21 cellular contexts compared by ENCODE assay signal in genomic region chr5:59712836-59713487, GRCh38.
DNase-seq lines count a peak whose midpoint lies in the region; ATAC-seq, FAIRE-seq and TF ChIP-seq lines count a peak whose summit lies in the region.
"Had no signal": no experiment of that assay in that cellular context is flagged by ENCODE, and none has a peak within 500 bp of the region (broad histone marks: within the 10 kb centered on the region; RNA-seq: fewer than 3 reads in every experiment).

No MANE protein-coding gene starts in this region.

- no peak for TF ChIP-seq POLR2A in K562 (conservative IDR thresholded peaks at IDR 0.05)

- CTCF ChIA-PET in activated CD4-positive, alpha-beta T cell treated with anti-CD3 and anti-CD28 coated beads for 36 hours (lab: Charles Lee), result no interaction called here
- CTCF ChIA-PET in K562 (lab: Yijun Ruan, JAX; ENCODE audit: low intra/inter-chr PET ratio), result no interaction called here

- POLR2A ChIA-PET in activated CD4-positive, alpha-beta T cell treated with anti-CD3 and anti-CD28 coated beads for 36 hours (lab: Charles Lee), result interaction anchor here (0.6 kb wide), 1 partner anchor 571 kb away, joined by 4 read pairs; no protein-coding TSS in a partner anchor
- POLR2A ChIA-PET in K562 (lab: Yijun Ruan, JAX), result no interaction called here

- no peak overlapping the region for H3K4me2 ChIP-seq in K562 (ENCODE audit: insufficient read depth, low read length)

- H3K27ac ChIP-seq in K562 (ENCODE audit: extremely low read depth, low read depth, low read length) (no peak overlapping the region), rectal smooth muscle tissue (ENCODE audit: low read depth, low read length) (peak overlapping the region; percentile 2)
- H3K27ac ChIP-seq: cardiac muscle cell, SJSA1, stomach, uterus had no signal

- TF ChIP-seq CTCF in K562 (IDR thresholded peaks at IDR 0.05 in 2 of 3, conservative IDR thresholded peaks at IDR 0.05 in 1 of 3; ENCODE audit: insufficient read depth in 2 of 3, low read depth in 1 of 3, low read length in 3 of 3), result no peak

- FAIRE-seq in K562 (lab: Jason Lieb, UNC), result no peak

- peaks cover 7% of the 10 kb centered on the region for H3K9me3 Mint-ChIP-seq in activated CD4-positive, alpha-beta T cell treated with anti-CD3 and anti-CD28 coated beads for 36 hours (ENCODE audit: low read depth)

- H3K27me3 ChIP-seq in K562 (ENCODE audit: control insufficient read depth in 2 of 2, insufficient read depth in 2 of 2, low read length in 2 of 2) (no peaks in the 10 kb centered on the region), rectal smooth muscle tissue (ENCODE audit: control insufficient read depth, insufficient read depth, low read length) (no peaks in the 10 kb centered on the region)
- H3K27me3 ChIP-seq: cardiac muscle cell, SJSA1, stomach, uterus had no signal

- no TSS peak for BruUV-seq in K562 (replicated peaks; lab: Mats Ljungman, UMichigan)

- H3K79me2 ChIP-seq in K562 (ENCODE audit: control insufficient read depth, insufficient read depth, low read length), result no peaks in the 10 kb centered on the region

- H3K4me1 ChIP-seq in K562 (replicated peaks in 1 of 2; ENCODE audit: control insufficient read depth in 2 of 2, insufficient read depth in 2 of 2, low read length in 2 of 2), result no peaks in the 10 kb centered on the region
- peaks cover 19% of the 10 kb centered on the region for H3K4me1 ChIP-seq in rectal smooth muscle tissue (ENCODE audit: control insufficient read depth, insufficient read depth, low read length)

- H3K4me1 Mint-ChIP-seq in activated CD4-positive, alpha-beta T cell treated with anti-CD3 and anti-CD28 coated beads for 36 hours, result no peaks in the 10 kb centered on the region
- H3K4me1 Mint-ChIP-seq: activated CD4-positive, alpha-beta T cell treated with anti-CD3 and anti-CD28 coated beads, Interleukin-2, amount 10 ng/mL, durations not matched to agents 7 days and 5 days; naive B cell had no signal

- DNase-seq in activated CD4-positive, alpha-beta T cell treated with anti-CD3 and anti-CD28 coated beads for 36 hours, result peak; percentile 18
- no peak for DNase-seq in activated CD4-positive, alpha-beta T cell treated with anti-CD3 and anti-CD28 coated beads, Interleukin-2, amount 50 U/mL, for 4 hours
- peak; percentile 13 for DNase-seq in KBM-7
- peak in 1 of 4 experiments; percentile 30 for DNase-seq in K562 (ENCODE audit: extremely low read depth in 1 of 4, low spot score in 3 of 4)
- no peak for DNase-seq in DMS153 treated with DMSO at 0.1 percent for 48 hours (lab: John Stamatoyannopoulos, UW; ENCODE audit: unreplicated experiment)
- DNase-seq: activated CD4-positive, alpha-beta T cell treated with anti-CD3 and anti-CD28 coated beads, Interleukin-2, amount 10 ng/mL, durations not matched to agents 7 days and 5 days; activated T-cell treated with anti-CD3 and anti-CD28 coated beads, Interleukin-2, amount 50 U/mL, for 4 hours; Calu3; effector CD8-positive, alpha-beta T cell; naive B cell; NCI-H1092 treated with DMSO at 0.1 percent for 48 hours; NCI-H2171; stimulated activated CD4-positive, alpha-beta T cell treated with anti-CD3 and anti-CD28 coated beads, Interleukin-15, amount 100 ng/mL, for 24 hours; stomach; uterus had no signal

- 0% methylated on average over 5 of the region's 5 CpGs for WGBS in K562 (ENCODE audit: insufficient coverage, low coverage, missing lambda C conversion rate)

- H3K36me3 ChIP-seq in K562 (ENCODE audit: control insufficient read depth, insufficient read depth, low read length) (no peaks in the 10 kb centered on the region), rectal smooth muscle tissue (ENCODE audit: control insufficient read depth, insufficient read depth, low read length) (no peaks in the 10 kb centered on the region)
- H3K36me3 ChIP-seq: cardiac muscle cell, SJSA1, stomach, uterus had no signal

- H3K27ac Mint-ChIP-seq in activated CD4-positive, alpha-beta T cell treated with anti-CD3 and anti-CD28 coated beads for 36 hours, result no peak overlapping the region
- H3K27ac Mint-ChIP-seq: activated CD4-positive, alpha-beta T cell treated with anti-CD3 and anti-CD28 coated beads, Interleukin-2, amount 10 ng/mL, durations not matched to agents 7 days and 5 days; progenitor cell of endocrine pancreas had no signal

- H3K4me3 Mint-ChIP-seq in activated CD4-positive, alpha-beta T cell treated with anti-CD3 and anti-CD28 coated beads for 36 hours, result no peak overlapping the region
- H3K4me3 Mint-ChIP-seq: activated CD4-positive, alpha-beta T cell treated with anti-CD3 and anti-CD28 coated beads, Interleukin-2, amount 10 ng/mL, durations not matched to agents 7 days and 5 days; activated T-cell treated with anti-CD3 and anti-CD28 coated beads, Interleukin-2, amount 50 U/mL, for 4 hours; naive B cell had no signal

- H3K9me3 ChIP-seq in K562 (replicated peaks; ENCODE audit: control insufficient read depth, insufficient read depth, low read depth, low read length), result peaks cover 4% of the 10 kb centered on the region
- H3K9me3 ChIP-seq: uterus had no signal

- in situ Hi-C loops in KBM-7 (cut with MboI; ENCODE audit: low pct_unique_long_range_greater_than_20kb, low sequenced_read_pairs) (no loop called here), K562 (cut with MboI) (no loop called here)

- no peaks in the 10 kb centered on the region for H3K36me3 Mint-ChIP-seq in activated CD4-positive, alpha-beta T cell treated with anti-CD3 and anti-CD28 coated beads for 36 hours (ENCODE audit: low read depth)

- TF ChIP-seq RAD21 in K562 (CRISPR knock-in tag; conservative IDR thresholded peaks at IDR 0.05 in 1 of 2, IDR thresholded peaks at IDR 0.05 in 1 of 2), result no peak

- no peak overlapping the region for H2AFZ ChIP-seq in K562 (ENCODE audit: low read depth, low read length)

- no peaks in the 10 kb centered on the region for H3K27me3 Mint-ChIP-seq in activated CD4-positive, alpha-beta T cell treated with anti-CD3 and anti-CD28 coated beads for 36 hours
- H3K27me3 Mint-ChIP-seq: activated CD4-positive, alpha-beta T cell treated with anti-CD3 and anti-CD28 coated beads, Interleukin-2, amount 10 ng/mL, durations not matched to agents 7 days and 5 days; naive B cell had no signal

- no peak for TF ChIP-seq EP300 in K562 (IDR thresholded peaks at IDR 0.05; ENCODE audit: low read length)

- no peak overlapping the region for H3K4me3 ChIP-seq in K562
- H3K4me3 ChIP-seq in rectal smooth muscle tissue (ENCODE audit: low read length), result no peak overlapping the region
- H3K4me3 ChIP-seq: cardiac muscle cell, SJSA1, stomach, uterus had no signal

- intact Hi-C loops in activated CD4-positive, alpha-beta T cell treated with anti-CD3 and anti-CD28 coated beads for 36 hours (cut with DNase I, micrococcal nuclease), result no loop called here
- intact Hi-C loops in K562 (cut with micrococcal nuclease), result no loop called here

- H3K9me1 ChIP-seq in K562 (ENCODE audit: control insufficient read depth, insufficient read depth, low read length), result no peaks in the 10 kb centered on the region

- H4K20me1 ChIP-seq in K562 (replicated peaks; ENCODE audit: control insufficient read depth, insufficient read depth, low read length), result no peaks in the 10 kb centered on the region

- ATAC-seq in activated CD4-positive, alpha-beta T cell treated with anti-CD3 and anti-CD28 coated beads for 36 hours, result no peak
- no peak for ATAC-seq in K562
- no peak for ATAC-seq in HG03139 (IDR thresholded peaks at IDR 0.05; ENCODE audit: unreplicated experiment)
- no peak for ATAC-seq in GM19467 (IDR thresholded peaks at IDR 0.05; ENCODE audit: unreplicated experiment)
- ATAC-seq: activated T-cell treated with anti-CD3 and anti-CD28 coated beads, Interleukin-2, amount 50 U/mL, for 4 hours had no signal

- H3K9ac ChIP-seq in K562 (ENCODE audit: insufficient read depth in 1 of 2, low read depth in 2 of 2, low read length in 2 of 2), result no peak overlapping the region
- H3K9ac ChIP-seq in rectal smooth muscle tissue (ENCODE audit: low read length), result no peak overlapping the region

TF ChIP-seq in K562, 482 proteins besides CTCF, POLR2A, EP300 and RAD21 (continues in another document):
- TF ChIP-seq ZFP36 (IDR thresholded peaks at IDR 0.05; ENCODE audit: low read depth, low read length, partially characterized antibody), result peak; percentile 60
- TF ChIP-seq ZBTB11 (CRISPR knock-in tag; IDR thresholded peaks at IDR 0.05), result no peak
- TF ChIP-seq MAFF (IDR thresholded peaks at IDR 0.05; ENCODE audit: low read length), result peak; percentile 31; the same call in 1 of the 2 replicates
- peak; percentile 65; the same call in 1 of the 2 replicates for TF ChIP-seq CBX5 (IDR thresholded peaks at IDR 0.05; ENCODE audit: borderline replicate concordance, low read depth)
- TF ChIP-seq ZNF316 (IDR thresholded peaks at IDR 0.05), result 0 out of 2 replicates have a peak, but pooled peaks have one; percentile 4
- TF ChIP-seq PHF8 (IDR thresholded peaks at IDR 0.05; ENCODE audit: borderline replicate concordance, low read length), result no peak
- peak; percentile 40; the same call in 1 of the 2 replicates for TF ChIP-seq NFE2 (IDR thresholded peaks at IDR 0.05; ENCODE audit: low read depth)

Comparison
In these comparisons a context has a peak if more than half of its experiments do, and no peak if none do; other contexts are left out.
1. DNase-seq: peak in activated CD4-positive, alpha-beta T cell treated with anti-CD3 and anti-CD28 coated beads for 36 hours (single experiment) and KBM-7 (single experiment); none in activated CD4-positive, alpha-beta T cell treated with anti-CD3 and anti-CD28 coated beads, Interleukin-2, amount 50 U/mL, for 4 hours (0 of 2) and DMS153 treated with DMSO at 0.1 percent for 48 hours (single experiment).